In genomic region chr9:134486127-134486995, GRCh38 we compare ENCODE assay signal across 29 cellular contexts.
DNase-seq lines count a peak whose midpoint lies in the region; ATAC-seq, FAIRE-seq and TF ChIP-seq lines count a peak whose summit lies in the region.
"Had no signal": no experiment of that assay in that cellular context is flagged by ENCODE, and none has a peak within 500 bp of the region (broad histone marks: within the 10 kb centered on the region; RNA-seq: fewer than 3 reads in every experiment).

No MANE protein-coding gene starts in this region.

- H3K9me3 Mint-ChIP-seq in activated naive CD4-positive, alpha-beta T cell treated with anti-CD3 and anti-CD28 coated beads, Interleukin-2, amount 10 ng/mL, durations not matched to agents 7 days and 5 days = no peaks in the 10 kb centered on the region
- H3K9me3 Mint-ChIP-seq in neural progenitor cell = peaks cover 1% of the 10 kb centered on the region
- H3K9me3 Mint-ChIP-seq: activated CD4-positive, alpha-beta memory T cell treated with anti-CD3 and anti-CD28 coated beads for 36 hours; activated naive CD4-positive, alpha-beta T cell treated with anti-CD3 and anti-CD28 coated beads, Interleukin-2, amount 50 U/mL, for 24 hours; memory B cell had no signal

- no peak for ATAC-seq in HG03045 (IDR thresholded peaks at IDR 0.05; ENCODE audit: unreplicated experiment)
- ATAC-seq: effector memory CD8-positive, alpha-beta T cell; gastroesophageal sphincter; naive thymus-derived CD4-positive, alpha-beta T cell; stimulated activated naive CD8-positive, alpha-beta T cell treated with anti-CD3 and anti-CD28 coated beads, Interleukin-15, Interleukin-2, amounts not matched to agents 100 U/mL and 50 U/mL, for 24 hours had no signal

- POLR2A ChIA-PET in H1 (lab: Charles Lee; ENCODE audit: partially characterized antibody) (no interaction called here), PC-9 (lab: Charles Lee; ENCODE audit: unreplicated experiment) (no interaction called here)

- H4K91ac ChIP-seq in H1 (replicated peaks; ENCODE audit: insufficient read length, low read length) = no peak overlapping the region

- TF ChIP-seq POLR2A in H1 (IDR thresholded peaks at IDR 0.05; ENCODE audit: control extremely low read depth in 1 of 2, low read depth in 2 of 2, low read length in 2 of 2) = no peak
- TF ChIP-seq POLR2A in transverse colon (IDR thresholded peaks at IDR 0.05) = no peak

- H3K36me3 ChIP-seq in H1 (ENCODE audit: control insufficient read depth in 2 of 4, insufficient read depth in 4 of 4, low read length in 3 of 4) (no peaks in the 10 kb centered on the region), neural progenitor cell (no peaks in the 10 kb centered on the region), transverse colon (no peaks in the 10 kb centered on the region), PC-9 (ENCODE audit: low read depth) (no peaks in the 10 kb centered on the region)
- H3K36me3 ChIP-seq: esophagus squamous epithelium, gastroesophageal sphincter, tibial nerve had no signal

- BruUV-seq in PC-9 (replicated peaks; lab: Mats Ljungman, UMichigan) = no TSS peak

- no peak overlapping the region for H2AK5ac ChIP-seq in H1 (ENCODE audit: low read depth, low read length)

- in situ Hi-C loops in transverse colon (cut with MboI; ENCODE audit: low pct_ligation_motif_present in 1 of 4, low pct_unique_long_range_greater_than_20kb in 1 of 4, low sequenced_read_pairs in 3 of 4) = no loop called here

- no peak overlapping the region for H2BK15ac ChIP-seq in H1 (ENCODE audit: low read length)

- H3K4me1 ChIP-seq in H1 (replicated peaks in 1 of 4; ENCODE audit: control insufficient read depth in 3 of 4, insufficient read depth in 4 of 4, low read length in 3 of 4) = no peaks in the 10 kb centered on the region
- no peaks in the 10 kb centered on the region for H3K4me1 ChIP-seq in neural progenitor cell
- no peaks in the 10 kb centered on the region for H3K4me1 ChIP-seq in transverse colon
- H3K4me1 ChIP-seq in PC-9 (replicated peaks; ENCODE audit: insufficient read depth) = no peaks in the 10 kb centered on the region
- H3K4me1 ChIP-seq: esophagus squamous epithelium, tibial nerve had no signal

- H3K79me1 ChIP-seq in H1 (ENCODE audit: low read depth, low read length) = no peaks in the 10 kb centered on the region; the same call in 1 of the 2 replicates

- H2BK20ac ChIP-seq in H1 (ENCODE audit: low read length) = no peak overlapping the region

- TF ChIP-seq CTCF in H1 (IDR thresholded peaks at IDR 0.05; ENCODE audit: control extremely low read depth in 1 of 3, insufficient read depth in 1 of 3, low read depth in 1 of 3, low read length in 3 of 3) (no peak), neural progenitor cell (IDR thresholded peaks at IDR 0.05) (no peak), transverse colon (IDR thresholded peaks at IDR 0.05) (no peak), PC-9 (conservative IDR thresholded peaks at IDR 0.05) (no peak)

- CTCF ChIA-PET in activated naive CD4-positive, alpha-beta T cell treated with anti-CD3 and anti-CD28 coated beads, Interleukin-2, amount 10 ng/mL, durations not matched to agents 7 days and 5 days (lab: Charles Lee) = no interaction called here
- CTCF ChIA-PET in H1 (lab: Charles Lee; ENCODE audit: partially characterized antibody) = interaction anchor here (0.9 to 1.0 kb wide), 2 partner anchors 15 to 39 kb away, joined by 3 read pairs; no protein-coding TSS in a partner anchor
- CTCF ChIA-PET in PC-9 (lab: Charles Lee) = no interaction called here

- H3K4ac ChIP-seq in H1 (replicated peaks; ENCODE audit: insufficient read length, low read depth, low read length) = peak overlapping the region; percentile 73

- H3K18ac ChIP-seq in H1 (ENCODE audit: extremely low read depth, low read length) = no peak overlapping the region

- DNase-seq in activated naive CD4-positive, alpha-beta T cell treated with anti-CD3 and anti-CD28 coated beads, Interleukin-2, amount 10 ng/mL, durations not matched to agents 7 days and 5 days = peak; percentile 17
- no peak for DNase-seq in activated naive CD4-positive, alpha-beta T cell treated with Interleukin-2 at 50 U/mL for 16 hours
- no peak for DNase-seq in H1 (ENCODE audit: low read depth in 1 of 2, low spot score in 2 of 2)
- no peak for DNase-seq in neural progenitor cell (ENCODE audit: low spot score)
- DNase-seq in transverse colon = peak; percentile 4
- no peak for DNase-seq in PC-9
- no peak for DNase-seq in putamen (ENCODE audit: low spot score)
- DNase-seq: activated CD4-positive, CD25-positive, alpha-beta regulatory T cell; C1 segment of cervical spinal cord; Calu3; effector memory CD8-positive, alpha-beta T cell; esophagus squamous epithelium; GOT3; Kasumi-1; naive thymus-derived CD4-positive, alpha-beta T cell; NCI-H1048; NCI-H1930; NCI-H2227 treated with DMSO at 0.1 percent for 48 hours; small intestine; stimulated activated CD4-positive, alpha-beta T cell treated with anti-CD3 and anti-CD28 coated beads, Interleukin-4, amount 100 ng/mL, for 1 hour; stimulated activated naive CD8-positive, alpha-beta T cell treated with anti-CD3 and anti-CD28 coated beads, Interleukin-15, Interleukin-2, amounts not matched to agents 100 U/mL and 50 U/mL, for 24 hours had no signal

- H3K27me3 Mint-ChIP-seq in activated naive CD4-positive, alpha-beta T cell treated with anti-CD3 and anti-CD28 coated beads, Interleukin-2, amount 10 ng/mL, durations not matched to agents 7 days and 5 days = peaks cover 4% of the 10 kb centered on the region
- H3K27me3 Mint-ChIP-seq in neural progenitor cell (ENCODE audit: insufficient read depth, low read depth) = peaks cover 6% of the 10 kb centered on the region
- H3K27me3 Mint-ChIP-seq: activated naive CD4-positive, alpha-beta T cell treated with anti-CD3 and anti-CD28 coated beads, Interleukin-2, amount 50 U/mL, for 24 hours had no signal

- no peak overlapping the region for H3K27ac Mint-ChIP-seq in activated naive CD4-positive, alpha-beta T cell treated with anti-CD3 and anti-CD28 coated beads, Interleukin-2, amount 10 ng/mL, durations not matched to agents 7 days and 5 days
- H3K27ac Mint-ChIP-seq in neural progenitor cell = peak overlapping the region; percentile 53
- H3K27ac Mint-ChIP-seq: activated CD4-positive, alpha-beta memory T cell treated with anti-CD3 and anti-CD28 coated beads for 36 hours; activated naive CD4-positive, alpha-beta T cell treated with anti-CD3 and anti-CD28 coated beads, Interleukin-2, amount 50 U/mL, for 24 hours; effector memory CD8-positive, alpha-beta T cell; memory B cell; naive thymus-derived CD4-positive, alpha-beta T cell had no signal

- no peaks in the 10 kb centered on the region for H3K23me2 ChIP-seq in H1 (ENCODE audit: low read depth, low read length)

- H3K4me3 ChIP-seq in H1 (ENCODE audit: extremely low read depth in 1 of 4, insufficient read depth in 2 of 4, low read depth in 3 of 4, low read length in 4 of 4) (no peak overlapping the region), neural progenitor cell (no peak overlapping the region), transverse colon (no peak overlapping the region), PC-9 (no peak overlapping the region)
- H3K4me3 ChIP-seq: esophagus squamous epithelium, gastroesophageal sphincter, tibial nerve had no signal

- H3K9me2 ChIP-seq in PC-9 (ENCODE audit: insufficient read depth) = no peaks in the 10 kb centered on the region

- FAIRE-seq in H1 (lab: Jason Lieb, UNC) = no peak
- FAIRE-seq: A204.1, small intestine had no signal

- H3K4me1 Mint-ChIP-seq in activated naive CD4-positive, alpha-beta T cell treated with anti-CD3 and anti-CD28 coated beads, Interleukin-2, amount 10 ng/mL, durations not matched to agents 7 days and 5 days = no peaks in the 10 kb centered on the region
- peaks cover 7% of the 10 kb centered on the region for H3K4me1 Mint-ChIP-seq in neural progenitor cell
- H3K4me1 Mint-ChIP-seq: activated naive CD4-positive, alpha-beta T cell treated with anti-CD3 and anti-CD28 coated beads, Interleukin-2, amount 50 U/mL, for 24 hours; naive thymus-derived CD4-positive, alpha-beta T cell had no signal

- no peak overlapping the region for H2BK12ac ChIP-seq in H1 (ENCODE audit: low read depth, low read length)

- H3K27me3 ChIP-seq in H1 (replicated peaks in 1 of 4; ENCODE audit: control insufficient read depth in 3 of 4, extremely low read depth in 1 of 4, insufficient read depth in 3 of 4, low read length in 3 of 4) (no peaks in the 10 kb centered on the region), neural progenitor cell (no peaks in the 10 kb centered on the region), transverse colon (no peaks in the 10 kb centered on the region), PC-9 (ENCODE audit: insufficient read depth, low read depth) (peaks cover 99% of the 10 kb centered on the region)
- H3K27me3 ChIP-seq: gastroesophageal sphincter, tibial nerve had no signal

- no peak overlapping the region for H4K5ac ChIP-seq in H1 (ENCODE audit: insufficient read length, low read depth, low read length)

- no peak overlapping the region for H3K56ac ChIP-seq in H1 (replicated peaks; ENCODE audit: insufficient read length, low read depth, low read length)

- H4K8ac ChIP-seq in H1 (ENCODE audit: extremely low read depth, insufficient read depth, low read length) = no peak overlapping the region

- H3K14ac ChIP-seq in H1 (ENCODE audit: insufficient read length) = no peak overlapping the region

- H3K23ac ChIP-seq in H1 (ENCODE audit: insufficient read length) = no peak overlapping the region

- H3K9me3 ChIP-seq in H1 (ENCODE audit: insufficient read depth in 2 of 2, low read depth in 1 of 2, low read length in 1 of 2) (no peaks in the 10 kb centered on the region), neural progenitor cell (ENCODE audit: low read depth) (no peaks in the 10 kb centered on the region), transverse colon (no peaks in the 10 kb centered on the region), PC-9 (ENCODE audit: insufficient read depth, low read depth) (no peaks in the 10 kb centered on the region)
- H3K9me3 ChIP-seq: esophagus squamous epithelium, gastroesophageal sphincter, tibial nerve had no signal

- H2AFZ ChIP-seq in H1 (ENCODE audit: low read length) = no peak overlapping the region
- H2AFZ ChIP-seq in neural progenitor cell (replicated peaks) = no peak overlapping the region
- no peak overlapping the region for H2AFZ ChIP-seq in PC-9

- H2BK120ac ChIP-seq in H1 (replicated peaks; ENCODE audit: low read depth, low read length) = no peak overlapping the region

- H3K4me2 ChIP-seq in H1 (ENCODE audit: insufficient read depth in 1 of 2, low read depth in 2 of 2, low read length in 2 of 2) (no peak overlapping the region), neural progenitor cell (no peak overlapping the region), PC-9 (no peak overlapping the region)

- 91% methylated on average over 32 of the region's 32 CpGs; no CpG with 5 or more reads in 1 of the 2 experiments for WGBS in H1 (ENCODE audit: extremely low coverage in 1 of 2, insufficient coverage in 1 of 2, insufficient read length in 1 of 2, insufficient replicate concordance in 2 of 2, low coverage in 1 of 2, low lambda C conversion rate in 2 of 2, missing lambda C conversion rate in 1 of 2), 2 experiments
- 86% methylated on average over 27 of the region's 32 CpGs; no CpG with 5 or more reads in 1 of the 2 donors for WGBS in transverse colon (ENCODE audit: low coverage in 1 of 2), 2 donors

- TF ChIP-seq EP300 in H1 (IDR thresholded peaks at IDR 0.05; ENCODE audit: borderline replicate concordance in 1 of 2, low read depth in 2 of 2, low read length in 2 of 2) (no peak), transverse colon (IDR thresholded peaks at IDR 0.05; ENCODE audit: low read depth) (no peak)

- H3K27ac ChIP-seq in H1 (ENCODE audit: low read depth, low read length) (no peak overlapping the region), neural progenitor cell (no peak overlapping the region), transverse colon (no peak overlapping the region), PC-9 (no peak overlapping the region)
- H3K27ac ChIP-seq: esophagus squamous epithelium, gastroesophageal sphincter, RWPE1, tibial nerve had no signal

- H3K79me2 ChIP-seq in H1 (ENCODE audit: control insufficient read depth in 1 of 2, insufficient read depth in 2 of 2, low read length in 2 of 2) (no peaks in the 10 kb centered on the region), neural progenitor cell (ENCODE audit: low read depth) (no peaks in the 10 kb centered on the region), PC-9 (ENCODE audit: low read depth) (no peaks in the 10 kb centered on the region)

- intact Hi-C loops in transverse colon (cut with DNase I; ENCODE audit: low total_unique reads) = no loop called here
- intact Hi-C loops in PC-9 (cut with micrococcal nuclease; ENCODE audit: unreplicated experiment) = no loop called here

- H4K20me1 ChIP-seq in H1 (replicated peaks in 1 of 2; ENCODE audit: control insufficient read depth in 1 of 2, insufficient read depth in 2 of 2, low read length in 2 of 2) = peaks cover 0 to 2% of the 10 kb centered on the region in 2 experiments
- no peaks in the 10 kb centered on the region for H4K20me1 ChIP-seq in neural progenitor cell (ENCODE audit: low read depth)
- H4K20me1 ChIP-seq in PC-9 (ENCODE audit: insufficient read depth) = no peaks in the 10 kb centered on the region

- H3K4me3 Mint-ChIP-seq in activated naive CD4-positive, alpha-beta T cell treated with anti-CD3 and anti-CD28 coated beads, Interleukin-2, amount 10 ng/mL, durations not matched to agents 7 days and 5 days = no peak overlapping the region
- H3K4me3 Mint-ChIP-seq in neural progenitor cell = no peak overlapping the region
- H3K4me3 Mint-ChIP-seq: activated CD4-positive, alpha-beta memory T cell treated with anti-CD3 and anti-CD28 coated beads for 36 hours; activated naive CD4-positive, alpha-beta T cell treated with anti-CD3 and anti-CD28 coated beads, Interleukin-2, amount 50 U/mL, for 24 hours; effector memory CD8-positive, alpha-beta T cell; naive thymus-derived CD4-positive, alpha-beta T cell had no signal

- H3F3A ChIP-seq in neural progenitor cell (ENCODE audit: low read depth) (no peaks in the 10 kb centered on the region), PC-9 (ENCODE audit: insufficient read depth, low read depth) (no peaks in the 10 kb centered on the region)

- H2BK5ac ChIP-seq in H1 (ENCODE audit: low read depth, low read length) = no peak overlapping the region

- no peak overlapping the region for H3K9ac ChIP-seq in H1 (replicated peaks in 1 of 4; ENCODE audit: extremely low read depth in 1 of 4, low read depth in 3 of 4, low read length in 3 of 4)
- H3K9ac ChIP-seq in neural progenitor cell = no peak overlapping the region

- TF ChIP-seq RAD21 in H1 (IDR thresholded peaks at IDR 0.05 in 1 of 2, conservative IDR thresholded peaks at IDR 0.05 in 1 of 2; ENCODE audit: low read depth in 2 of 2, low read length in 2 of 2) = no peak

- no peaks in the 10 kb centered on the region for H3K36me3 Mint-ChIP-seq in activated naive CD4-positive, alpha-beta T cell treated with anti-CD3 and anti-CD28 coated beads, Interleukin-2, amount 10 ng/mL, durations not matched to agents 7 days and 5 days
- H3K36me3 Mint-ChIP-seq in neural progenitor cell = no peaks in the 10 kb centered on the region
- H3K36me3 Mint-ChIP-seq: activated CD4-positive, alpha-beta memory T cell treated with anti-CD3 and anti-CD28 coated beads for 36 hours; activated naive CD4-positive, alpha-beta T cell treated with anti-CD3 and anti-CD28 coated beads, Interleukin-2, amount 50 U/mL, for 24 hours; memory B cell; naive thymus-derived CD4-positive, alpha-beta T cell had no signal

Comparison
In these comparisons a context has a peak if more than half of its experiments do, and no peak if none do; other contexts are left out.
1. DNase-seq: peak in activated naive CD4-positive, alpha-beta T cell treated with anti-CD3 and anti-CD28 coated beads, Interleukin-2, amount 10 ng/mL, durations not matched to agents 7 days and 5 days (single experiment) and transverse colon (single experiment); none in activated naive CD4-positive, alpha-beta T cell treated with Interleukin-2 at 50 U/mL for 16 hours (single experiment), H1 (0 of 2), neural progenitor cell (single experiment), PC-9 (0 of 2) and putamen (single experiment).